ENCODE assay signal across 10 cellular contexts in the genomic region with DNA sequence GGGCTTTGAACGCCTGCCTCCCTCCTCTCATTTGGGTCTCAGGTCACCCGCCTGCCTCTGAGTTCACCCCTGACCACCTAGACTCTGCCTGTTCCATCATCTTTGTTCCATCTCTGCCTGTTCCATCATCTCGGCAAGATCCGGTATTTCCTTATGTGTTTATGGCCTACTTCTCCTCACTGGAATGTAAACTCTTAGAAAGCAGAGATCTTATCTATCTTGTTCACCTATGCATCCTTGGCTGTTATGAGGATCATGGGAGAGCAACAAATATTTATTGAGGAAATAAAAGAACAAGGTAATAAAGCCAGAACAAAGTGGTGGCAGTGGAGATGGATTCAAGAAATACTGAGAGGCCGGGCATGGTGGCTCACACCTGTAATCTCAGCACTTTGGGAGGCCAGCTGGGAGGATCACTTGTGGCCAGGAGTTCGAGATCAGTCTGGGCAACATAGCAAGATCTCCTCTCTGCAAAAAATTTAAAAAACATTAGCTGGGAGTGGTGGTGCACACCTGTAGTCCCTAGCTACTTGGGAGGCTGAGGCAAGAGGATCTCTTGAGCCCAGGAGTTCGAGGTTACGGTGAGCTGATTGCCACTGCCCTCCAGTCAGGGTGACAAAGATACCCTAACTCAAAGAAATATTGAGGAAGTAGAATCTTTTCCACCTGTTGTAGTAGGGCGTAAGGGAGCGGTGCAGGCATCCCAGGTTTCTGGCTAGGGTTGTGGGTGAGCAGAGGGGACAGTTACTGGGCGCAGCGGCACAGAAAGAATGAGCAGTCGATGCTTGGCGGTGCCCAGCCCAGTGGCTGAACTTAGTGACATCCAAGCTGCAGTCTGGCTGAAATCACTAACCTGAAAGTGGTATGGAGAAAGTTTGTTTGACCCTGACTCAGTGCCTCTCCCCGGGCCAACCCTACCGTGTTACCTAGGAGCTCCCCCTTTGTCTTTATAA. TPM values are rescaled to one million over a fixed set of nuclear protein-coding genes. Genes with fewer than 3 reads are reported as not detected.
DNase-seq lines count a peak whose midpoint lies in the region; ATAC-seq and TF ChIP-seq lines count a peak whose summit lies in the region.
"Had no signal": no experiment of that assay in that cellular context is flagged by ENCODE, and none has a peak within 500 bp of the region (broad histone marks: within the 10 kb centered on the region; RNA-seq: fewer than 3 reads in every experiment).

No MANE protein-coding gene starts in this region.

- in situ Hi-C loops in T47D (cut with HindIII; ENCODE audit: low pct_unique_long_range_greater_than_20kb, low sequenced_read_pairs) = no loop called here

- ATAC-seq in heart right ventricle (no peak), Right ventricle myocardium inferior (no peak), HG03469 (IDR thresholded peaks at IDR 0.05; ENCODE audit: unreplicated experiment) (no peak), GM21360 (IDR thresholded peaks at IDR 0.05; ENCODE audit: unreplicated experiment) (no peak), HG03159 (IDR thresholded peaks at IDR 0.05; ENCODE audit: unreplicated experiment) (no peak)

- TF ChIP-seq CTCF in heart right ventricle (IDR thresholded peaks at IDR 0.05) = no peak
- TF ChIP-seq CTCF in vagina (IDR thresholded peaks at IDR 0.05) = no peak

- H3K27ac ChIP-seq in heart right ventricle = peak overlapping the region; percentile 87 to 100 (median 99)
- H3K27ac ChIP-seq in muscle layer of duodenum (ENCODE audit: low read length) = peak overlapping the region; percentile 96
- peak overlapping the region; percentile 99 for H3K27ac ChIP-seq in vagina

- intact Hi-C loops in heart right ventricle (cut with DNase I) (loop anchor here in 4 of 10 donors (2.0 to 10.0 kb wide), 3 partner anchors 50 to 57 kb away; no protein-coding TSS in a partner anchor), Right ventricle myocardium inferior (cut with DNase I) (loop anchor here (5.0 kb wide), 1 partner anchor 50 kb away; no protein-coding TSS in a partner anchor), vagina (cut with DNase I) (loop anchor here (10.0 kb wide), 1 partner anchor 53 kb away; no protein-coding TSS in a partner anchor)

- no peak for DNase-seq in heart right ventricle
- DNase-seq in Right ventricle myocardium inferior (ENCODE audit: missing footprints) = no peak
- peak; percentile 75 to 95 for DNase-seq in T47D (ENCODE audit: low read depth in 1 of 2, low spot score in 1 of 2)
- no peak for DNase-seq in vagina (ENCODE audit: extremely low spot score in 2 of 2)
- DNase-seq: activated CD8-positive, alpha-beta memory T cell treated with anti-CD3 and anti-CD28 coated beads for 24 hours; NCI-H1048 had no signal

- H3K4me1 ChIP-seq in heart right ventricle = peaks cover 13 to 64% (median 56%) of the 10 kb centered on the region in 9 donors
- H3K4me1 ChIP-seq in muscle layer of duodenum (ENCODE audit: control insufficient read depth in 1 of 2, insufficient read depth in 2 of 2, low read length in 2 of 2) = peaks cover 14 to 44% of the 10 kb centered on the region in 2 donors
- peaks cover 60% of the 10 kb centered on the region for H3K4me1 ChIP-seq in vagina

- H3K4me3 ChIP-seq in heart right ventricle (peak overlapping the region in 2 of 10 donors; percentile 69 to 98), muscle layer of duodenum (ENCODE audit: low read depth in 1 of 2, low read length in 2 of 2) (no peak overlapping the region), vagina (peak overlapping the region in 1 of 2 donors; percentile 96)

- peaks cover 0 to 17% (median 0%) of the 10 kb centered on the region in 9 donors for H3K36me3 ChIP-seq in heart right ventricle
- H3K36me3 ChIP-seq in muscle layer of duodenum (ENCODE audit: control insufficient read depth in 1 of 2, insufficient read depth in 2 of 2, low read length in 2 of 2) = peaks cover 0 to 10% of the 10 kb centered on the region in 2 donors
- no peaks in the 10 kb centered on the region for H3K36me3 ChIP-seq in vagina

- H3K9me3 ChIP-seq in heart right ventricle (no peaks in the 10 kb centered on the region), muscle layer of duodenum (ENCODE audit: control insufficient read depth in 1 of 2, low read length in 2 of 2) (no peaks in the 10 kb centered on the region), vagina (no peaks in the 10 kb centered on the region)

- TF ChIP-seq POLR2A in vagina (IDR thresholded peaks at IDR 0.05) = no peak

- H3K27me3 ChIP-seq in heart right ventricle (no peaks in the 10 kb centered on the region), muscle layer of duodenum (ENCODE audit: low read depth, low read length) (no peaks in the 10 kb centered on the region), vagina (no peaks in the 10 kb centered on the region)

- WGBS in heart right ventricle, 2 donors = 94 to 96% methylated on average over 16 of the region's 16 CpGs

RNA-seq across cellular contexts. Expression of gene KLC1, which starts 1.7 kb away (rescaled TPM):
- total RNA-seq in heart right ventricle (100 to 1,000 TPM; 123 to 166 (median 146) TPM), Right ventricle myocardium inferior (151 TPM), vagina (322 TPM)
- 100 to 1,000 TPM; 151 to 220 TPM for polyA plus RNA-seq in heart right ventricle

Comparison
In these comparisons a context has a peak if more than half of its experiments do, and no peak if none do; other contexts are left out.
1. DNase-seq: peak in T47D (2 of 2); none in heart right ventricle (0 of 2), Right ventricle myocardium inferior (single experiment) and vagina (0 of 2).
2. Peak in every context shown above with its lines, with median percentiles within 50 percentile points of each other: H3K27ac ChIP-seq.